Comparison of ENCODE assay signal across 8 cellular contexts in the genomic region with DNA sequence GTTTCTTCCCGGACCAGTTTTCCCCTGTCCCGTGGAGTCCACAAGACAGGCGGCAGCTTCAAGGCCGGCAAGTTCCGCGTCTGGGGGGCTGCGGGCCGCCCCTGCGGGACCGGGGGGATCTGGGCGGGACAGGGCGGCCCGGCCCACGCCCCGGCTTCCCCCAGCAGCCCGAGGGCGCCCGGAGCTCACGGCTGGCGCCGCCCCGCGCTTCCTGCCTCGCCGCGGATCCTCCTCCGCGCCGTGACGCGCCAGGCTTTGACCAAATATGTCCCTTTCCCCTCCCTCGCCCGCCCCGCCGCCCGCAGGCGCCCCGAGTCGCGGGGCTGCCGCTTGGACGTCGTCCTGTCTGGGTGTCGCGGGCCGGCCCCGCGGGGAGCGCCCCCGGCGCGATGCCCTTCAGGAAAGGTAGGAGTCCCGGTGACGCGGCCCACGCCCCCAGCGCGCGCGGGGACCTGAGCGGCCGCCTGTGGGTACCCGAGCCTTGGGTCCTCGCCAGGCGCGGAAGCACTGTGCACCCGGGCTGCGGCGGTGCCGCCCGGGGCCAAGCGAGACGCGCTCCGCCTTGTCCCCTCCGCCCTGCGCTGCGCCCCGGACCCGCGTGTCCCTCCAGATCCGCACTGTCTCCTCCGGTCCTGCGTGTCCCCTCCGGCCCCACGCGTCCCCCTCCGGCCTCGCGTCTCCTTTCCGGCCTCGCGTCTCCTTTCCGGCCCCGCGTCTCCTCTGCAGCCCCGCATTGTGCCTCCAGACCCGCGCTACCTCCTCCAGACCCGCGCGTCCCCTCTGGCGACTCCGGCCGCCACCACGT. TPM values are rescaled to one million over a fixed set of nuclear protein-coding genes. Genes with fewer than 3 reads are reported as not detected.
A peak's percentile ranks its signal among the peaks of the same experiment; 100 is the strongest.
DNase-seq lines count a peak whose midpoint lies in the region; ATAC-seq, FAIRE-seq and TF ChIP-seq lines count a peak whose summit lies in the region.

No MANE protein-coding gene starts in this region.

- H3K36me3 ChIP-seq in HUES48 (ENCODE audit: control insufficient read depth, insufficient read depth, low read length) (no peaks in the 10 kb centered on the region), pancreas (no peaks in the 10 kb centered on the region), thyroid gland (no peaks in the 10 kb centered on the region)

- TF ChIP-seq POLR2A in thyroid gland (IDR thresholded peaks at IDR 0.05) = peak in 1 of 2 donors; percentile 71

- H3K36me3 Mint-ChIP-seq in activated naive CD8-positive, alpha-beta T cell = peaks cover 3% of the 10 kb centered on the region

- peak; percentile 78 for ATAC-seq in GM21423 (IDR thresholded peaks at IDR 0.05; ENCODE audit: unreplicated experiment)
- ATAC-seq in Right ventricle myocardium inferior = peak; percentile 94
- peak; percentile 89 to 94 (median 92) for ATAC-seq in pancreas

- no peaks in the 10 kb centered on the region for H3K9me3 ChIP-seq in HUES48 (ENCODE audit: control insufficient read depth, insufficient read depth, low read length)
- no peaks in the 10 kb centered on the region for H3K9me3 ChIP-seq in pancreas
- no peaks in the 10 kb centered on the region for H3K9me3 ChIP-seq in thyroid gland

- H3K4me3 ChIP-seq in HUES48 (ENCODE audit: low read depth, low read length) (peak overlapping the region; percentile 72), pancreas (peak overlapping the region; percentile 74 to 93 (median 82)), thyroid gland (replicated peaks in 1 of 3) (peak overlapping the region; percentile 29 to 87 (median 47))

- H3K27ac Mint-ChIP-seq in activated naive CD8-positive, alpha-beta T cell = peak overlapping the region; percentile 70

- H3K27ac ChIP-seq in HUES48 (ENCODE audit: low read depth, low read length) = no peak overlapping the region
- peak overlapping the region; percentile 43 to 68 (median 68) for H3K27ac ChIP-seq in pancreas
- H3K27ac ChIP-seq in thyroid gland = peak overlapping the region in 2 of 3 donors; percentile 72 to 79

- FAIRE-seq in pancreas (lab: Jason Lieb, UNC) = no peak

- no peak for TF ChIP-seq CTCF in pancreas (IDR thresholded peaks at IDR 0.05)
- TF ChIP-seq CTCF in thyroid gland (IDR thresholded peaks at IDR 0.05) = no peak

- DNase-seq in DMS 273 treated with DMSO at 0.1 percent for 48 hours (lab: John Stamatoyannopoulos, UW) (peak; percentile 23), SKM-1 (lab: John Stamatoyannopoulos, UW; ENCODE audit: unreplicated experiment) (peak; percentile 9), Right ventricle myocardium inferior (ENCODE audit: missing footprints) (peak; percentile 98), pancreas (peak; percentile 75 to 93 (median 86)), thyroid gland (peak; percentile 81 to 87)

- H3K4me1 Mint-ChIP-seq in activated naive CD8-positive, alpha-beta T cell (ENCODE audit: low read depth) = peaks cover 63% of the 10 kb centered on the region

- peak overlapping the region; percentile 52; the same call in 1 of the 2 replicates for H3K9ac ChIP-seq in HUES48 (ENCODE audit: low read depth, low read length)

- H3K27me3 ChIP-seq in HUES48 (ENCODE audit: control insufficient read depth, insufficient read depth, low read length) = peaks cover 23% of the 10 kb centered on the region
- no peaks in the 10 kb centered on the region for H3K27me3 ChIP-seq in pancreas
- H3K27me3 ChIP-seq in thyroid gland = no peaks in the 10 kb centered on the region

- peak overlapping the region; percentile 82 for H3K4me3 Mint-ChIP-seq in activated naive CD8-positive, alpha-beta T cell

- no peaks in the 10 kb centered on the region for H3K27me3 Mint-ChIP-seq in activated naive CD8-positive, alpha-beta T cell

- peaks cover 10% of the 10 kb centered on the region; the same call in 1 of the 2 replicates for H3K4me1 ChIP-seq in HUES48 (ENCODE audit: control insufficient read depth, insufficient read depth, low read length)
- H3K4me1 ChIP-seq in pancreas = no peaks in the 10 kb centered on the region
- peaks cover 6 to 11% of the 10 kb centered on the region in 2 donors for H3K4me1 ChIP-seq in thyroid gland

- H3K9me3 Mint-ChIP-seq in activated naive CD8-positive, alpha-beta T cell (ENCODE audit: low read depth) = no peaks in the 10 kb centered on the region

- intact Hi-C loops in Right ventricle myocardium inferior (cut with DNase I) = loop anchor here (2.0 kb wide), 1 partner anchor 18 kb away; no protein-coding TSS in a partner anchor
- intact Hi-C loops in pancreas (cut with DNase I) = no loop called here
- intact Hi-C loops in thyroid gland (cut with DNase I) = loop anchor here (5.0 kb wide), 1 partner anchor 57 kb away; a partner anchor contains a TSS

- 1% methylated on average over 72 to 106 of the region's 106 CpGs for WGBS in pancreas, 2 donors
- 0% methylated on average over 13 to 21 of the region's 106 CpGs for WGBS in thyroid gland, 2 donors

RNA-seq across cellular contexts. Expression of a gene that starts 56.0 kb away (rescaled TPM):
- 65.7 TPM for total RNA-seq in Right ventricle myocardium inferior
- 10 to 100 TPM; 31.0 to 52.7 (median 38.9) TPM for total RNA-seq in pancreas
- polyA plus RNA-seq in pancreas = 100 to 1,000 TPM in 1 of 2 donors, 10 to 100 TPM in 1; 83.7 to 101 TPM
- 10 to 100 TPM; 64.3 to 93.3 (median 81.7) TPM for total RNA-seq in thyroid gland

RNA-seq across cellular contexts. Expression of a gene that starts 57.9 kb away (rescaled TPM):
- total RNA-seq in Right ventricle myocardium inferior = 28.1 TPM
- 10 to 100 TPM; 10.0 to 28.4 (median 18.2) TPM for total RNA-seq in pancreas
- 10 to 100 TPM; 10.9 to 11.8 TPM for polyA plus RNA-seq in pancreas
- total RNA-seq in thyroid gland = 10 to 100 TPM in 2 of 4 donors, 1 to 10 TPM in 2; 8.4 to 11.8 (median 9.4) TPM

Comparison
In these comparisons a context has a peak if more than half of its experiments do, and no peak if none do; other contexts are left out.
1. DNase-seq: peak in every context shown above with its lines; median percentile 98 in Right ventricle myocardium inferior; 86 in pancreas; 84 in thyroid gland; 23 in DMS 273 treated with DMSO at 0.1 percent for 48 hours; 9 in SKM-1.
2. intact Hi-C loops: an anchor here in Right ventricle myocardium inferior (2.0 kb wide) and thyroid gland (5.0 kb wide); none called in pancreas.